Comparison of ENCODE assay signal across 22 cellular contexts in the genomic region with DNA sequence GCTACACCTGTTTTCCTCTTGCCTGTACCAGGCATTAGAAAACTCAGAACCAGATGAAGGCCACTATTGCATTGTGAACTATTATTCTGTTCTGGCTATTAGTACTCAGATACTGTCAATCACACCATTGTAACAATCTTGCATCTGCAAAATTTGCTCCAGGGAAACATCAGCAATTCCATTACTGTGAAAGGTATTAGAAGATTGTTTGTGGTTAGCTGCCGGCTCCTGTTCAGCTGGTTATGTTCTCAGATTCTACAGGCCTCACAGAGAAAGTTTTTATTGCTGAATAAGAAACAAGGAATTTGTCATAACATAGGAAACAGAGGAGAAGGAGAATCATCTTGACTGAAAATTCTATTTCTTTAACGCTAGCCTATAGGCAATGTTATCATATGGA.
"Had no signal": no experiment of that assay in that cellular context is flagged by ENCODE, and none has a peak within 500 bp of the region (broad histone marks: within the 10 kb centered on the region; RNA-seq: fewer than 3 reads in every experiment).

No MANE protein-coding gene starts in this region.

- H3K4me3 ChIP-seq: body of pancreas, gastrocnemius medialis, ovary, prostate gland, right atrium auricular region, upper lobe of right lung had no signal

- DNase-seq: activated CD4-positive, alpha-beta T cell treated with anti-CD3 and anti-CD28 coated beads, Interleukin-2, amount 50 U/mL, for 4 hours; activated CD8-positive, alpha-beta memory T cell treated with anti-CD3 and anti-CD28 coated beads for 24 hours; activated CD8-positive, alpha-beta memory T cell treated with anti-CD3 and anti-CD28 coated beads, Interleukin-2, amount 50 U/mL, for 4 hours; activated T-cell treated with anti-CD3 and anti-CD28 coated beads, Interleukin-2, amount 50 U/mL, for 24 hours; amniotic stem cell; body of pancreas; dermis blood vessel endothelial cell; effector CD8-positive, alpha-beta T cell; gastrocnemius medialis; hippocampal formation; islet precursor cell; left cardiac atrium; mesenchymal stem cell; naive thymus-derived CD4-positive, alpha-beta T cell; ovary; stimulated activated CD4-positive, alpha-beta T cell treated with anti-CD3 and anti-CD28 coated beads, Interleukin-4, amount 100 ng/mL, for 4 hours; stimulated activated naive CD8-positive, alpha-beta T cell treated with anti-CD3 and anti-CD28 coated beads, Interleukin-15, Interleukin-2, amounts not matched to agents 100 U/mL and 50 U/mL, for 24 hours; T-helper 9 cell; upper lobe of right lung had no signal

- ATAC-seq: activated T-helper 17 cell treated with anti-CD3 and anti-CD28 coated beads, Interleukin-2, amount 50 U/mL, for 72 hours; body of pancreas; gastrocnemius medialis; left cardiac atrium; naive thymus-derived CD4-positive, alpha-beta T cell; stimulated activated naive CD8-positive, alpha-beta T cell treated with anti-CD3 and anti-CD28 coated beads, Interleukin-15, Interleukin-2, amounts not matched to agents 100 U/mL and 50 U/mL, for 24 hours; upper lobe of right lung had no signal
